6 cellular contexts compared by ENCODE assay signal in genomic region chr2:74548285-74548918, GRCh38. TPM values are rescaled to one million over a fixed set of nuclear protein-coding genes. Genes with fewer than 3 reads are reported as not detected.
DNase-seq lines count a peak whose midpoint lies in the region; ATAC-seq and TF ChIP-seq lines count a peak whose summit lies in the region.

No MANE protein-coding gene starts in this region.

- peaks cover 0 to 6% (median 0%) of the 10 kb centered on the region in 5 donors for H3K36me3 Mint-ChIP-seq in naive thymus-derived CD4-positive, alpha-beta T cell

- TF ChIP-seq CTCF in HL-60 (IDR thresholded peaks at IDR 0.05; ENCODE audit: insufficient read depth, low read length): no peak

- H3K27me3 ChIP-seq in HL-60 (ENCODE audit: insufficient read depth, poor library complexity, severe bottlenecking): no peaks in the 10 kb centered on the region
- H3K27me3 ChIP-seq in naive thymus-derived CD4-positive, alpha-beta T cell (ENCODE audit: control insufficient read depth in 2 of 2, insufficient read depth in 2 of 2, low read length in 2 of 2): peaks cover 6 to 19% of the 10 kb centered on the region in 2 donors

- peak overlapping the region; percentile 61 to 84 (median 78) for H3K4me3 Mint-ChIP-seq in naive thymus-derived CD4-positive, alpha-beta T cell

- H3K4me1 Mint-ChIP-seq in naive thymus-derived CD4-positive, alpha-beta T cell: peaks cover 11 to 21% (median 14%) of the 10 kb centered on the region in 7 donors

- ATAC-seq in naive thymus-derived CD4-positive, alpha-beta T cell: no peak
- no peak for ATAC-seq in HG03442 (IDR thresholded peaks at IDR 0.05; ENCODE audit: unreplicated experiment)

- CTCF ChIA-PET in naive thymus-derived CD4-positive, alpha-beta T cell (lab: Charles Lee): no interaction called here

- no peaks in the 10 kb centered on the region for H3K9me3 ChIP-seq in naive thymus-derived CD4-positive, alpha-beta T cell (ENCODE audit: control insufficient read depth in 2 of 3, low read length in 3 of 3)

- DNase-seq in HL-60 (ENCODE audit: low read depth in 1 of 2, low spot score in 1 of 2): no peak
- DNase-seq in amniotic epithelial cell (ENCODE audit: low read depth): peak; percentile 15
- no peak for DNase-seq in naive thymus-derived CD4-positive, alpha-beta T cell
- DNase-seq in stimulated activated CD4-positive, alpha-beta T cell treated with anti-CD3 and anti-CD28 coated beads, Interleukin-4, amount 100 ng/mL, for 24 hours: no peak
- no peak for DNase-seq in UCSD-AML1 (lab: John Stamatoyannopoulos, UW; ENCODE audit: unreplicated experiment)

- H3K4me3 ChIP-seq in HL-60 (replicated peaks; ENCODE audit: insufficient read depth, low read length): peak overlapping the region; percentile 51
- H3K4me3 ChIP-seq in naive thymus-derived CD4-positive, alpha-beta T cell (ENCODE audit: low read length): peak overlapping the region; percentile 39

- no peak overlapping the region for H3K27ac ChIP-seq in HL-60 (replicated peaks)
- no peak overlapping the region for H3K27ac ChIP-seq in naive thymus-derived CD4-positive, alpha-beta T cell (ENCODE audit: low read depth, low read length)

- no peaks in the 10 kb centered on the region for H3K9me3 Mint-ChIP-seq in naive thymus-derived CD4-positive, alpha-beta T cell

- POLR2A ChIA-PET in naive thymus-derived CD4-positive, alpha-beta T cell (lab: Charles Lee): no interaction called here

- intact Hi-C loops in naive thymus-derived CD4-positive, alpha-beta T cell (cut with micrococcal nuclease): no loop called here

- H3K4me1 ChIP-seq in naive thymus-derived CD4-positive, alpha-beta T cell (ENCODE audit: control insufficient read depth in 2 of 2, insufficient read depth in 2 of 2, low read length in 2 of 2): peaks cover 0 to 13% of the 10 kb centered on the region in 2 donors

- H3K27ac Mint-ChIP-seq in naive thymus-derived CD4-positive, alpha-beta T cell: peak overlapping the region in 1 of 9 donors; percentile 60

- peaks cover 43 to 62% (median 56%) of the 10 kb centered on the region in 5 donors for H3K27me3 Mint-ChIP-seq in naive thymus-derived CD4-positive, alpha-beta T cell

- H3K36me3 ChIP-seq in naive thymus-derived CD4-positive, alpha-beta T cell (ENCODE audit: control insufficient read depth in 2 of 3, insufficient read depth in 3 of 3, low read length in 3 of 3): no peaks in the 10 kb centered on the region

RNA-seq across cellular contexts. Expression of gene LOXL3, which starts 5.3 kb away (rescaled TPM):
- total RNA-seq in naive thymus-derived CD4-positive, alpha-beta T cell: 1 to 10 TPM in 2 of 5 experiments, under 1 TPM in 3; 0.50 to 6.9 (median 0.81) TPM
- polyA plus RNA-seq in naive thymus-derived CD4-positive, alpha-beta T cell: under 1 TPM in 1 of 2 donors, not detected in 1; 0.17 TPM

RNA-seq across cellular contexts. Expression of gene DOK1, which starts 6.1 kb away (rescaled TPM):
- 10 to 100 TPM in 4 of 5 experiments, 1 to 10 TPM in 1; 7.0 to 39.5 (median 32.9) TPM for total RNA-seq in naive thymus-derived CD4-positive, alpha-beta T cell
- 10 to 100 TPM; 11.8 to 24.2 TPM for polyA plus RNA-seq in naive thymus-derived CD4-positive, alpha-beta T cell

RNA-seq across cellular contexts. Expression of gene HTRA2, which starts 18.7 kb away (rescaled TPM):
- 10 to 100 TPM; 16.9 to 46.2 (median 37.7) TPM for total RNA-seq in naive thymus-derived CD4-positive, alpha-beta T cell
- polyA plus RNA-seq in naive thymus-derived CD4-positive, alpha-beta T cell: 10 to 100 TPM; 22.4 to 22.6 TPM

RNA-seq across cellular contexts. Expression of gene AUP1, which starts 18.9 kb away (rescaled TPM):
- total RNA-seq in naive thymus-derived CD4-positive, alpha-beta T cell: 100 to 1,000 TPM; 121 to 160 (median 144) TPM
- 10 to 100 TPM; 69.7 to 73.6 TPM for polyA plus RNA-seq in naive thymus-derived CD4-positive, alpha-beta T cell

RNA-seq across cellular contexts. Expression of gene DQX1, which starts 22.4 kb away (rescaled TPM):
- total RNA-seq in naive thymus-derived CD4-positive, alpha-beta T cell: under 1 TPM; 0.13 to 0.95 (median 0.59) TPM
- polyA plus RNA-seq in naive thymus-derived CD4-positive, alpha-beta T cell: not detected
